ENCODE assay signal across 8 cellular contexts in genomic region chr15:51649659-51650521, GRCh38. TPM values are rescaled to one million over a fixed set of nuclear protein-coding genes. Genes with fewer than 3 reads are reported as not detected.
DNase-seq lines count a peak whose midpoint lies in the region; ATAC-seq and TF ChIP-seq lines count a peak whose summit lies in the region.

No MANE protein-coding gene starts in this region.

- no peak overlapping the region for H3K4me3 Mint-ChIP-seq in WTC11

- no peaks in the 10 kb centered on the region for H3K9me3 ChIP-seq in uterus

- POLR2A ChIA-PET in WTC11 (lab: Charles Lee): interaction anchor here (0.7 to 1.0 kb wide), 2 partner anchors 107 to 127 kb away, joined by 3 to 5 read pairs; no protein-coding TSS in a partner anchor

- intact Hi-C loops in uterus (cut with DNase I; ENCODE audit: low total_unique reads): loop anchor here (5.0 kb wide), 1 partner anchor 127 kb away; no protein-coding TSS in a partner anchor

- H3K4me3 ChIP-seq in uterus: no peak overlapping the region

- H3K27ac Mint-ChIP-seq in WTC11: no peak overlapping the region

- H3K36me3 ChIP-seq in uterus: no peaks in the 10 kb centered on the region

- CTCF ChIA-PET in WTC11 (lab: Charles Lee): interaction anchor here (0.5 to 3.8 kb wide), 36 partner anchors 9 to 1081 kb away, joined by 3 to 181 read pairs (median 4); partner anchors contain the start of genes DMXL2, LYSMD2 and SCG3

- TF ChIP-seq CTCF in WTC11 (IDR thresholded peaks at IDR 0.05): peak; percentile 50
- peak; percentile 75 to 90 (median 82) for TF ChIP-seq CTCF in uterus (IDR thresholded peaks at IDR 0.05)

- TF ChIP-seq POLR2A in uterus (IDR thresholded peaks at IDR 0.05): no peak

- peak; percentile 5 for DNase-seq in activated T-cell treated with anti-CD3 and anti-CD28 coated beads for 1 hour (ENCODE audit: low read depth)
- DNase-seq in activated T-cell treated with anti-CD3 and anti-CD28 coated beads, Interleukin-2, amount 50 U/mL, for 1 hour: no peak
- peak; percentile 65 for DNase-seq in NCI-H446 treated with DMSO at 0.1 percent for 48 hours (lab: John Stamatoyannopoulos, UW)
- no peak for DNase-seq in WTC11 (ENCODE audit: low spot score)
- DNase-seq in epidermal melanocyte (ENCODE audit: insufficient read length, low spot score): peak; percentile 71
- DNase-seq in midbrain (lab: John Stamatoyannopoulos, UW): peak; percentile 86
- DNase-seq in uterus: peak in 1 of 2 donors; percentile 61

- H3K27me3 Mint-ChIP-seq in WTC11 (ENCODE audit: low read depth): no peaks in the 10 kb centered on the region

- H3K27me3 ChIP-seq in uterus: no peaks in the 10 kb centered on the region

- no peak overlapping the region for H3K27ac ChIP-seq in uterus

- no peaks in the 10 kb centered on the region for H3K9me3 Mint-ChIP-seq in WTC11

- ATAC-seq in HG03432 (IDR thresholded peaks at IDR 0.05; ENCODE audit: unreplicated experiment) (peak; percentile 67), WTC11 (peak; percentile 83)

- H3K36me3 Mint-ChIP-seq in WTC11: no peaks in the 10 kb centered on the region

- peaks cover 6% of the 10 kb centered on the region for H3K4me1 Mint-ChIP-seq in WTC11

- H3K4me1 ChIP-seq in uterus: no peaks in the 10 kb centered on the region

TF ChIP-seq in WTC11, 78 proteins besides CTCF, POLR2A, EP300 and RAD21:
- TF ChIP-seq GRHL2 (CRISPR knock-in tag; IDR thresholded peaks at IDR 0.05; ENCODE audit: insufficient replicate concordance, severe bottlenecking) (no peak), ZNF671 (CRISPR knock-in tag; IDR thresholded peaks at IDR 0.05) (no peak), JUN (CRISPR knock-in tag; IDR thresholded peaks at IDR 0.05) (no peak), GABPB1 (CRISPR knock-in tag; IDR thresholded peaks at IDR 0.05) (no peak), MXD4 (CRISPR knock-in tag; IDR thresholded peaks at IDR 0.05; ENCODE audit: borderline replicate concordance) (no peak), RELA (CRISPR knock-in tag; IDR thresholded peaks at IDR 0.05; ENCODE audit: borderline replicate concordance) (no peak), NR2C2 (CRISPR knock-in tag; IDR thresholded peaks at IDR 0.05) (no peak), HMGA2 (CRISPR knock-in tag; IDR thresholded peaks at IDR 0.05) (no peak), CBFB (CRISPR knock-in tag; IDR thresholded peaks at IDR 0.05; ENCODE audit: low read depth) (no peak), TEAD1 (CRISPR knock-in tag; IDR thresholded peaks at IDR 0.05) (no peak)
- TF ChIP-seq, protein P1, sequence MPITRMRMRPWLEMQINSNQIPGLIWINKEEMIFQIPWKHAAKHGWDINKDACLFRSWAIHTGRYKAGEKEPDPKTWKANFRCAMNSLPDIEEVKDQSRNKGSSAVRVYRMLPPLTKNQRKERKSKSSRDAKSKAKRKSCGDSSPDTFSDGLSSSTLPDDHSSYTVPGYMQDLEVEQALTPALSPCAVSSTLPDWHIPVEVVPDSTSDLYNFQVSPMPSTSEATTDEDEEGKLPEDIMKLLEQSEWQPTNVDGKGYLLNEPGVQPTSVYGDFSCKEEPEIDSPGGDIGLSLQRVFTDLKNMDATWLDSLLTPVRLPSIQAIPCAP (CRISPR knock-in tag; IDR thresholded peaks at IDR 0.05): no peak

RNA-seq across cellular contexts. Expression of gene DMXL2, which starts 27.3 kb away (rescaled TPM):
- 10.3 to 13.2 TPM (median 10.4 TPM) in 3 replicates for total RNA-seq in WTC11 (2021)
- 100 to 1,000 TPM in 1 of 4 donors, 10 to 100 TPM in 2, 1 to 10 TPM in 1; 6.9 to 100 (median 26.6) TPM for total RNA-seq in uterus

RNA-seq across cellular contexts. Expression of gene SCG3, which starts 31.4 kb away (rescaled TPM):
- 31.5 to 32.3 TPM (median 32.1 TPM) in 3 replicates for total RNA-seq in WTC11 (2021)
- total RNA-seq in uterus: under 1 TPM in 1 of 4 donors, not detected in 3; 0.41 TPM

Comparison
In these comparisons a context has a peak if more than half of its experiments do, and no peak if none do; other contexts are left out.
1. DNase-seq: peak in activated T-cell treated with anti-CD3 and anti-CD28 coated beads for 1 hour (single experiment), NCI-H446 treated with DMSO at 0.1 percent for 48 hours (single experiment), epidermal melanocyte (single experiment) and midbrain (single experiment); none in activated T-cell treated with anti-CD3 and anti-CD28 coated beads, Interleukin-2, amount 50 U/mL, for 1 hour (single experiment) and WTC11 (single experiment).
2. RNA of gene SCG3, which starts 31.4 kb away (total RNA-seq): 31.5 to 32.3 TPM in WTC11; 0.41 TPM in uterus; every median in the first group is over 10 times any median in the second.